ENCODE assay signal across 17 cellular contexts in genomic region chr9:25742241-25742640, GRCh38.
"Had no signal": no experiment of that assay in that cellular context is flagged by ENCODE, and none has a peak within 500 bp of the region (broad histone marks: within the 10 kb centered on the region; RNA-seq: fewer than 3 reads in every experiment).

No MANE protein-coding gene starts in this region.

- H3K9me3 Mint-ChIP-seq: dendritic cell treated with granulocyte-macrophage colony-stimulating factor and Interleukin-4, amounts not matched to agents 40 ng/mL and 50 ng/mL, for 4 days; nephron progenitor cell had no signal

- H3K4me1 Mint-ChIP-seq: activated CD8-positive, alpha-beta memory T cell treated with anti-CD3 and anti-CD28 coated beads, Interleukin-2, amount 10 ng/mL, durations not matched to agents 7 days and 5 days; memory B cell; nephron progenitor cell had no signal

- H3K4me3 ChIP-seq: body of pancreas, ovary, upper lobe of left lung had no signal

- H3K4me1 ChIP-seq: body of pancreas, upper lobe of left lung had no signal

- H3K9me3 ChIP-seq: body of pancreas, ovary, upper lobe of left lung had no signal

- H3K36me3 ChIP-seq: ovary, upper lobe of left lung had no signal

- H3K27me3 Mint-ChIP-seq: activated CD8-positive, alpha-beta memory T cell treated with anti-CD3 and anti-CD28 coated beads, Interleukin-2, amount 10 ng/mL, durations not matched to agents 7 days and 5 days; activated T-cell treated with anti-CD3 and anti-CD28 coated beads, Interleukin-2, amount 50 U/mL, for 24 hours; dendritic cell treated with granulocyte-macrophage colony-stimulating factor and Interleukin-4, amounts not matched to agents 40 ng/mL and 50 ng/mL, for 4 days; memory B cell; stimulated activated naive CD8-positive, alpha-beta T cell treated with anti-CD3 and anti-CD28 coated beads, Interleukin-15, Interleukin-2, amounts not matched to agents 100 ng/mL and 50 ng/mL, for 24 hours had no signal

- H3K27ac Mint-ChIP-seq: activated CD8-positive, alpha-beta memory T cell treated with anti-CD3 and anti-CD28 coated beads, Interleukin-2, amount 10 ng/mL, durations not matched to agents 7 days and 5 days; activated naive CD4-positive, alpha-beta T cell treated with anti-CD3 and anti-CD28 coated beads, Interleukin-2, amount 50 U/mL, for 72 hours; activated T-cell treated with anti-CD3 and anti-CD28 coated beads, Interleukin-2, amount 50 U/mL, for 24 hours; dendritic cell treated with granulocyte-macrophage colony-stimulating factor and Interleukin-4, amounts not matched to agents 40 ng/mL and 50 ng/mL, for 4 days; memory B cell; nephron progenitor cell; stimulated activated naive CD8-positive, alpha-beta T cell treated with anti-CD3 and anti-CD28 coated beads, Interleukin-15, Interleukin-2, amounts not matched to agents 100 ng/mL and 50 ng/mL, for 24 hours had no signal

- H3K27ac ChIP-seq: body of pancreas, ovary, upper lobe of left lung had no signal

- DNase-seq: activated CD4-positive, alpha-beta T cell treated with anti-CD3 and anti-CD28 coated beads, Interleukin-2, amount 50 U/mL, for 4 hours; activated CD4-positive, CD25-positive, alpha-beta regulatory T cell treated with anti-CD3 and anti-CD28 coated beads, Interleukin-2, amount 50 U/mL, for 72 hours; activated CD8-positive, alpha-beta memory T cell treated with anti-CD3 and anti-CD28 coated beads, Interleukin-2, amount 10 ng/mL, durations not matched to agents 7 days and 5 days; activated effector memory CD4-positive, alpha-beta T cell treated with Interleukin-2 at 50 U/mL for 16 hours; activated T-cell treated with anti-CD3 and anti-CD28 coated beads, Interleukin-2, amount 50 U/mL, for 24 hours; amniotic stem cell; body of pancreas; left colon; nephron progenitor cell; ovary; stimulated activated CD4-positive, alpha-beta T cell treated with anti-CD3 and anti-CD28 coated beads, Interleukin-15, amount 100 ng/mL, for 24 hours; stimulated activated CD4-positive, alpha-beta T cell treated with anti-CD3 and anti-CD28 coated beads, Interleukin-4, amount 100 ng/mL, for 24 hours; upper lobe of left lung had no signal

- H3K36me3 Mint-ChIP-seq: activated CD8-positive, alpha-beta memory T cell treated with anti-CD3 and anti-CD28 coated beads, Interleukin-2, amount 10 ng/mL, durations not matched to agents 7 days and 5 days; memory B cell had no signal

- H3K27me3 ChIP-seq: body of pancreas, ovary, upper lobe of left lung had no signal

- H3K4me3 Mint-ChIP-seq: activated CD8-positive, alpha-beta memory T cell treated with anti-CD3 and anti-CD28 coated beads, Interleukin-2, amount 10 ng/mL, durations not matched to agents 7 days and 5 days; activated T-cell treated with anti-CD3 and anti-CD28 coated beads, Interleukin-2, amount 50 U/mL, for 24 hours; dendritic cell treated with granulocyte-macrophage colony-stimulating factor and Interleukin-4, amounts not matched to agents 40 ng/mL and 50 ng/mL, for 4 days; memory B cell; nephron progenitor cell; stimulated activated naive CD8-positive, alpha-beta T cell treated with anti-CD3 and anti-CD28 coated beads, Interleukin-15, Interleukin-2, amounts not matched to agents 100 ng/mL and 50 ng/mL, for 24 hours had no signal
